23 cellular contexts compared by ENCODE assay signal in genomic region chr22:43919106-43919965, GRCh38. TPM values are rescaled to one million over a fixed set of nuclear protein-coding genes. Genes with fewer than 3 reads are reported as not detected.
A peak's percentile ranks its signal among the peaks of the same experiment; 100 is the strongest.
DNase-seq lines count a peak whose midpoint lies in the region; ATAC-seq and TF ChIP-seq lines count a peak whose summit lies in the region.
"Had no signal": no experiment of that assay in that cellular context is flagged by ENCODE, and none has a peak within 500 bp of the region (broad histone marks: within the 10 kb centered on the region; RNA-seq: fewer than 3 reads in every experiment).

No MANE protein-coding gene starts in this region.

- intact Hi-C loops in sciatic nerve (cut with DNase I) (no loop called here), thyroid gland (cut with DNase I) (no loop called here)

- WGBS in thyroid gland, 2 donors = 83 to 84% methylated on average over 15 to 16 of the region's 16 CpGs

- peak; percentile 31 for DNase-seq in A172 (ENCODE audit: low spot score)
- DNase-seq in astrocyte of the spinal cord (ENCODE audit: low read depth, low spot score) = peak; percentile 28
- peak; percentile 70 for DNase-seq in iris pigment epithelial cell (ENCODE audit: low read depth)
- no peak for DNase-seq in sciatic nerve (ENCODE audit: low spot score)
- no peak for DNase-seq in activated T-cell treated with anti-CD3 and anti-CD28 coated beads, Interleukin-2, amount 50 U/mL, for 1 hour
- DNase-seq in thyroid gland = no peak
- DNase-seq: activated CD4-positive, alpha-beta memory T cell treated with anti-CD3 and anti-CD28 coated beads for 36 hours; activated naive CD8-positive, alpha-beta T cell treated with anti-CD3 and anti-CD28 coated beads for 36 hours; activated T-cell treated with anti-CD3 and anti-CD28 coated beads, Interleukin-2, amount 50 U/mL, for 48 hours; CD4-positive, alpha-beta T cell; effector memory CD4-positive, alpha-beta T cell; foreskin melanocyte; Kasumi-1; NCI-H510A; upper lobe of left lung had no signal

- in situ Hi-C loops in astrocyte of the spinal cord (cut with HindIII; ENCODE audit: low sequenced_read_pairs) = no loop called here

- H3K27me3 ChIP-seq in thyroid gland = no peaks in the 10 kb centered on the region

- H3K36me3 ChIP-seq in HEK293 (ENCODE audit: control insufficient read depth in 2 of 2, insufficient read depth in 1 of 2, low read length in 2 of 2) = no peaks in the 10 kb centered on the region
- H3K36me3 ChIP-seq in thyroid gland = no peaks in the 10 kb centered on the region
- H3K36me3 ChIP-seq: upper lobe of left lung had no signal

- H3K27ac ChIP-seq in HEK293 (ENCODE audit: extremely low read depth, low read depth, low read length) = no peak overlapping the region
- no peak overlapping the region for H3K27ac ChIP-seq in thyroid gland
- H3K27ac ChIP-seq: parathyroid adenoma, SK-N-MC, upper lobe of left lung, VCaP had no signal

- no peak for TF ChIP-seq POLR2A in thyroid gland (IDR thresholded peaks at IDR 0.05)

- H3K4me3 ChIP-seq in HEK293 (ENCODE audit: low read depth, low read length) (no peak overlapping the region), astrocyte of the spinal cord (ENCODE audit: low read depth, low read length) (no peak overlapping the region), thyroid gland (replicated peaks in 1 of 3) (no peak overlapping the region)
- H3K4me3 ChIP-seq: A549, SK-N-MC, upper lobe of left lung had no signal

- H3K9me3 ChIP-seq in HEK293 (ENCODE audit: control insufficient read depth, insufficient read depth, low read depth, low read length) (no peaks in the 10 kb centered on the region), thyroid gland (no peaks in the 10 kb centered on the region)
- H3K9me3 ChIP-seq: A549, upper lobe of left lung had no signal

- CTCF ChIA-PET in HEK293 (lab: Yijun Ruan, JAX) = interaction anchor here (1.1 to 1.3 kb wide), 2 partner anchors 27 to 37 kb away, joined by 5 to 6 read pairs; no protein-coding TSS in a partner anchor

- ATAC-seq in sciatic nerve = no peak
- no peak for ATAC-seq in GM19351 (IDR thresholded peaks at IDR 0.05; ENCODE audit: unreplicated experiment)
- ATAC-seq: A549; stimulated activated memory B cell treated with anti-CD40 and anti-IgM and Interleukin-4, amounts not matched to agents 10 μg/mL and 1 μg/mL and 100 μg/mL, for 72 hours had no signal

- no peak for TF ChIP-seq CTCF in HEK293 (tag by site-specific recombination; IDR thresholded peaks at IDR 0.05)
- no peak for TF ChIP-seq CTCF in astrocyte of the spinal cord (IDR thresholded peaks at IDR 0.05; ENCODE audit: low read depth, low read length)
- TF ChIP-seq CTCF in thyroid gland (IDR thresholded peaks at IDR 0.05) = no peak

- POLR2A ChIA-PET in HEK293 (lab: Yijun Ruan, JAX) = no interaction called here

- H3K4me1 ChIP-seq in HEK293 (ENCODE audit: control insufficient read depth, insufficient read depth, low read length) (peaks cover 3% of the 10 kb centered on the region; the same call in 1 of the 2 replicates), thyroid gland (peaks cover 4 to 5% of the 10 kb centered on the region in 2 donors)
- H3K4me1 ChIP-seq: parathyroid adenoma had no signal

TF ChIP-seq in HEK293, 187 proteins besides CTCF, POLR2A, EP300 and RAD21:
- no peak for TF ChIP-seq KLF9 (tag by site-specific recombination; IDR thresholded peaks at IDR 0.05; ENCODE audit: low read depth)
- TF ChIP-seq SCRT2 (tag by site-specific recombination; IDR thresholded peaks at IDR 0.05) = peak; percentile 39; the same call in 1 of the 2 replicates
- TF ChIP-seq ZBTB10 (tag by site-specific recombination; IDR thresholded peaks at IDR 0.05) = no peak
- TF ChIP-seq ZNF248 (tag by site-specific recombination; IDR thresholded peaks at IDR 0.05) = no peak
- no peak for TF ChIP-seq ZNF513 (tag by site-specific recombination; IDR thresholded peaks at IDR 0.05)
- TF ChIP-seq ZNF501 (tag by site-specific recombination; IDR thresholded peaks at IDR 0.05) = no peak
- TF ChIP-seq ZNF114 (tag by site-specific recombination; IDR thresholded peaks at IDR 0.05) = no peak

RNA-seq across cellular contexts. Expression of gene PNPLA3, which starts 4.3 kb away (rescaled TPM):
- total RNA-seq in A172 (2014; rRNA removed; shearing (Covaris generic)) = 0.96 and 2.0 TPM in 2 replicates
- total RNA-seq in sciatic nerve = 7.8 TPM
- total RNA-seq in thyroid gland = under 1 TPM in 2 of 4 donors, not detected in 2; 0.11 to 0.13 TPM
- total RNA-seq: CD4-positive, alpha-beta T cell had no signal

RNA-seq across cellular contexts. Expression of gene PNPLA5, which starts 27.5 kb away (rescaled TPM):
- not detected in 2 replicates for total RNA-seq in A172 (2014; rRNA removed; shearing (Covaris generic))
- total RNA-seq in sciatic nerve (not detected), thyroid gland (not detected)
- total RNA-seq: activated CD4-positive, alpha-beta memory T cell treated with anti-CD3 and anti-CD28 coated beads for 36 hours; activated naive CD8-positive, alpha-beta T cell treated with anti-CD3 and anti-CD28 coated beads for 36 hours; CD4-positive, alpha-beta T cell; upper lobe of left lung had no signal

RNA-seq across cellular contexts. Expression of gene SAMM50, which starts 35.9 kb away (rescaled TPM):
- total RNA-seq in A172 (2014; rRNA removed; shearing (Covaris generic)) = 31.2 and 31.4 TPM in 2 replicates
- 28.0 TPM for total RNA-seq in sciatic nerve
- 10 to 100 TPM; 31.9 to 38.3 (median 32.1) TPM for total RNA-seq in thyroid gland

RNA-seq across cellular contexts. Expression of gene SULT4A1, which starts 57.0 kb away (rescaled TPM):
- total RNA-seq in A172 (2014; rRNA removed; shearing (Covaris generic)) = 0.50 and 0.53 TPM in 2 replicates
- total RNA-seq in sciatic nerve (0.27 TPM), thyroid gland (not detected)
- total RNA-seq: activated CD4-positive, alpha-beta memory T cell treated with anti-CD3 and anti-CD28 coated beads for 36 hours; CD4-positive, alpha-beta T cell; lower leg skin; upper lobe of left lung had no signal

Comparison
In these comparisons a context has a peak if more than half of its experiments do, and no peak if none do; other contexts are left out.
1. DNase-seq: peak in A172 (single experiment), astrocyte of the spinal cord (single experiment) and iris pigment epithelial cell (single experiment); none in sciatic nerve (single experiment), activated T-cell treated with anti-CD3 and anti-CD28 coated beads, Interleukin-2, amount 50 U/mL, for 1 hour (single experiment) and thyroid gland (0 of 2).